ENCODE assay signal across 29 cellular contexts in the genomic region with DNA sequence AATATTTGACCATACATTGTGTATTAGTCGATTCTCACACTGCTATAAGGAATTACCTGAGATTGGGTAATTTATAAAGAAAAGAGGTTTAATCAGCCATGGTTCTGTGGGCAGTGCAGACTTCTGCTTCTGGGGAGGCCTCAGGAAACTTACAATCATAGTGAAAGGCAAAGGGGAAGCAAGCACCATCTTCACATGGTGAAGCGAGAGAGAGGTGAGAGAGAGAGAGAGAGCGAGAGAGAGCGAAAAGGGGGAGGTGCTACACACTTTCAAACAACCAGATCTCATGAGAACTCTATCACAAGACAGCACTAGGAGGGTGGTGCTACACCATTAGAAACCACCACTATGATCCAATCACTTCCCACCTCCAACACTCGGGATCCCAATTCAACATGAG.
"Had no signal": no experiment of that assay in that cellular context is flagged by ENCODE, and none has a peak within 500 bp of the region (broad histone marks: within the 10 kb centered on the region; RNA-seq: fewer than 3 reads in every experiment).

No MANE protein-coding gene starts in this region.

- ATAC-seq: activated naive CD8-positive, alpha-beta T cell treated with anti-CD3 and anti-CD28 coated beads, Interleukin-2, amount 50 U/mL, for 24 hours; activated T-cell treated with anti-CD3 and anti-CD28 coated beads, Interleukin-2, amount 50 U/mL, for 4 hours; body of pancreas; gastrocnemius medialis; left lung; naive thymus-derived CD4-positive, alpha-beta T cell; stimulated activated naive CD8-positive, alpha-beta T cell treated with anti-CD3 and anti-CD28 coated beads, Interleukin-15, Interleukin-2, amounts not matched to agents 100 U/mL and 50 U/mL, for 24 hours; upper lobe of right lung had no signal

- H3K27ac ChIP-seq: body of pancreas, cardiac muscle cell, esophagus squamous epithelium, gastrocnemius medialis, left lung, sigmoid colon, upper lobe of right lung, WERI-Rb-1 had no signal

- DNase-seq: activated CD4-positive, alpha-beta T cell treated with anti-CD3 and anti-CD28 coated beads for 1 hour; activated CD4-positive, alpha-beta T cell treated with anti-CD3 and anti-CD28 coated beads, Interleukin-2, amount 50 U/mL, for 4 hours; activated CD8-positive, alpha-beta memory T cell treated with anti-CD3 and anti-CD28 coated beads, Interleukin-2, amount 50 U/mL, for 48 hours; activated naive CD4-positive, alpha-beta T cell; activated naive CD8-positive, alpha-beta T cell treated with anti-CD3 and anti-CD28 coated beads, Interleukin-2, amount 50 U/mL, for 24 hours; activated T-cell treated with anti-CD3 and anti-CD28 coated beads, Interleukin-2, amount 50 U/mL, for 4 hours; anterior cingulate cortex; body of pancreas; cortex of kidney; endodermal cell; esophagus squamous epithelium; gastrocnemius medialis; hippocampal formation; kidney glomerular epithelial cell; left lung; naive thymus-derived CD4-positive, alpha-beta T cell; retina; sigmoid colon; stimulated activated CD4-positive, alpha-beta T cell treated with anti-CD3 and anti-CD28 coated beads, Interleukin-2, amount 100 ng/mL, for 48 hours; stimulated activated CD8-positive, alpha-beta memory T cell treated with anti-CD3 and anti-CD28 coated beads, Interleukin-4, amount 100 ng/mL, for 48 hours; stimulated activated naive CD8-positive, alpha-beta T cell treated with anti-CD3 and anti-CD28 coated beads, Interleukin-15, Interleukin-2, amounts not matched to agents 100 U/mL and 50 U/mL, for 24 hours; upper lobe of right lung; WERI-Rb-1 had no signal

- H3K27ac Mint-ChIP-seq: activated naive CD8-positive, alpha-beta T cell treated with anti-CD3 and anti-CD28 coated beads, Interleukin-2, amount 50 U/mL, for 24 hours; activated T-helper 2 cell treated with anti-CD3 and anti-CD28 coated beads, Interferon-gamma antibody, Interleukin-2, Interleukin-4, amounts not matched to agents 10 μg/mL and 5 μg/mL and 100 μg/mL, durations not matched to agents 14 hours and 24 hours and 36 hours; endodermal cell; naive thymus-derived CD4-positive, alpha-beta T cell; progenitor cell of endocrine pancreas; T-helper 2 cell treated with Interferon-gamma antibody and Interleukin-4, amounts not matched to agents 5 μg/mL and 100 μg/mL, for 36 hours had no signal

- H3K36me3 ChIP-seq: cardiac muscle cell, esophagus squamous epithelium, gastrocnemius medialis, left lung, sigmoid colon, upper lobe of right lung, WERI-Rb-1 had no signal

- H3K9me3 Mint-ChIP-seq: activated naive CD8-positive, alpha-beta T cell treated with anti-CD3 and anti-CD28 coated beads, Interleukin-2, amount 50 U/mL, for 24 hours; activated T-cell treated with anti-CD3 and anti-CD28 coated beads, Interleukin-2, amount 50 U/mL, for 4 hours; activated T-helper 2 cell treated with anti-CD3 and anti-CD28 coated beads, Interferon-gamma antibody, Interleukin-2, Interleukin-4, amounts not matched to agents 10 μg/mL and 5 μg/mL and 100 μg/mL, durations not matched to agents 14 hours and 24 hours and 36 hours; endodermal cell had no signal

- H3K4me3 Mint-ChIP-seq: activated naive CD8-positive, alpha-beta T cell treated with anti-CD3 and anti-CD28 coated beads, Interleukin-2, amount 50 U/mL, for 24 hours; activated T-cell treated with anti-CD3 and anti-CD28 coated beads, Interleukin-2, amount 50 U/mL, for 4 hours; endodermal cell; naive thymus-derived CD4-positive, alpha-beta T cell; T-helper 2 cell treated with Interferon-gamma antibody and Interleukin-4, amounts not matched to agents 5 μg/mL and 100 μg/mL, for 36 hours had no signal

- H3K27me3 ChIP-seq: body of pancreas, cardiac muscle cell, esophagus squamous epithelium, gastrocnemius medialis, left lung, sigmoid colon, upper lobe of right lung had no signal

- H3K4me3 ChIP-seq: body of pancreas, cardiac muscle cell, esophagus squamous epithelium, gastrocnemius medialis, left lung, lung, sigmoid colon, smooth muscle cell, upper lobe of right lung had no signal

- H3K9me3 ChIP-seq: body of pancreas, esophagus squamous epithelium, gastrocnemius medialis, left lung, sigmoid colon, upper lobe of right lung had no signal
